Comparison of ENCODE assay signal across 9 cellular contexts in the genomic region with DNA sequence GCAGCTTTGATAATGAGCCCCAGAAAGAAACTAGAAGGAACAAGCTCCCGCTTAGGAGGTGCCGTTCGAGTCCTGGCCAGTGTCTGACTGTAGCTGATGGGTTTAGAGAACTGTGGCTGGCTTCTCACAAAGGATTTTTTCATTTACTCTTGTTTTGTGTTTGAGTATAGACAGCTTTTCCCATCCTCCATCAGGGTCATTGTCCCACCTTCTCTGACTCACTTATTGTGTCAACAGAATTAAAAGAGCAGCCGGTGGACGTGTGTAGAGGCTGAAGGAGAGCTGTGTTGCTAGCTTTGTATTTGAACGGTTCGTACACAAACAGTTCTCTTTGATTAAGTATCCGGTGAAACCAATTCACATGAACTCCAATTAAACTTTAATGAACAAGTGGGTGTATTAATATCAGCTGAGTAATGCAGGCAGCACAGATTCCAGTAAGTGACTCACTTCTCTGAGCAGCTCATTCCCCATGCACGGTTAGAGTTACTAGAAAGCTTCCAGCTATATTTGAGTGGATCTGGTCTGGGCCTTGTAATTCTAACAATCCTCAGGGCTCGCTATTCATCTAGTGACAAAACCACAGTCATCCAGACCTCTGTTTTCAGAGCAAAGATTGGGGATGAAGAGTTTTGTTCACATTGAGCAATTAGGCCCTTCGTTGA.
DNase-seq lines count a peak whose midpoint lies in the region; ATAC-seq, FAIRE-seq and TF ChIP-seq lines count a peak whose summit lies in the region.
"Had no signal": no experiment of that assay in that cellular context is flagged by ENCODE, and none has a peak within 500 bp of the region (broad histone marks: within the 10 kb centered on the region; RNA-seq: fewer than 3 reads in every experiment).

No MANE protein-coding gene starts in this region.

- peak in 1 of 2 experiments; percentile 44; a peak in 2 of 5 replicates for TF ChIP-seq RAD21 in A549 (conservative IDR thresholded peaks at IDR 0.05 in 1 of 2, IDR thresholded peaks at IDR 0.05 in 1 of 2)

- 3% methylated on average over 9 of the region's 11 CpGs for WGBS in A549 (ENCODE audit: missing lambda C conversion rate)

- TF ChIP-seq POLR2A in A549 (IDR thresholded peaks at IDR 0.05; ENCODE audit: low read length), result no peak

- peaks cover 88% of the 10 kb centered on the region for H3K4me1 ChIP-seq in A549

- CTCF ChIA-PET in A549 (lab: Yijun Ruan, JAX) (interaction anchor here (0.7 to 1.4 kb wide), 5 partner anchors 11 to 660 kb away, joined by 3 to 4 read pairs (median 3); no protein-coding TSS in a partner anchor), activated B cell treated with CpG ODN at 0.5 μM for 24 hours (lab: Charles Lee) (interaction anchor here (0.7 to 1.2 kb wide), 4 partner anchors 11 to 555 kb away, joined by 3 to 5 read pairs (median 4); no protein-coding TSS in a partner anchor)

- peak overlapping the region; percentile 17 for H3K4me3 Mint-ChIP-seq in activated B cell treated with CpG ODN at 0.5 μM for 24 hours
- no peak overlapping the region for H3K4me3 Mint-ChIP-seq in stimulated activated memory B cell treated with anti-CD40 and anti-IgM and Interleukin-4, amounts not matched to agents 10 μg/mL and 1 μg/mL and 100 μg/mL, for 72 hours
- H3K4me3 Mint-ChIP-seq: activated naive CD8-positive, alpha-beta T cell had no signal

- H3K27ac ChIP-seq in A549, result peak overlapping the region; percentile 72 to 86

- ATAC-seq in A549 (peak; percentile 88 to 90), activated B cell treated with CpG ODN at 0.5 μM for 24 hours (ENCODE audit: low read depth) (no peak), HG03571 (IDR thresholded peaks at IDR 0.05; ENCODE audit: unreplicated experiment) (no peak), HG03045 (IDR thresholded peaks at IDR 0.05; ENCODE audit: unreplicated experiment) (no peak)
- no peak for ATAC-seq in stimulated activated memory B cell treated with anti-CD40 and anti-IgM and Interleukin-4, amounts not matched to agents 10 μg/mL and 1 μg/mL and 100 μg/mL, for 72 hours

- H3K9me3 ChIP-seq in A549, result no peaks in the 10 kb centered on the region

- peak in 1 of 2 experiments; percentile 42; a peak in 1 of 5 replicates for TF ChIP-seq EP300 in A549 (IDR thresholded peaks at IDR 0.05)

- FAIRE-seq in A549 (lab: Jason Lieb, UNC), result no peak

- no peaks in the 10 kb centered on the region for H3K9me3 Mint-ChIP-seq in activated B cell treated with CpG ODN at 0.5 μM for 24 hours
- H3K9me3 Mint-ChIP-seq in stimulated activated memory B cell treated with anti-CD40 and anti-IgM and Interleukin-4, amounts not matched to agents 10 μg/mL and 1 μg/mL and 100 μg/mL, for 72 hours, result no peaks in the 10 kb centered on the region

- H3K4me1 Mint-ChIP-seq in activated B cell treated with CpG ODN at 0.5 μM for 24 hours, result peaks cover 85% of the 10 kb centered on the region
- peaks cover 89% of the 10 kb centered on the region for H3K4me1 Mint-ChIP-seq in stimulated activated memory B cell treated with anti-CD40 and anti-IgM and Interleukin-4, amounts not matched to agents 10 μg/mL and 1 μg/mL and 100 μg/mL, for 72 hours

- POLR2A ChIA-PET in A549 (lab: Yijun Ruan, JAX) (interaction anchor here (0.6 to 1.7 kb wide), 5 partner anchors 9 to 653 kb away, joined by 3 to 6 read pairs (median 4); partner anchors contain the start of gene BCL6), activated B cell treated with CpG ODN at 0.5 μM for 24 hours (lab: Charles Lee) (interaction anchor here (1.0 to 3.4 kb wide), 6 partner anchors 9 to 551 kb away, joined by 3 to 20 read pairs (median 3); partner anchors contain the start of gene BCL6)

- H3K36me3 Mint-ChIP-seq in activated B cell treated with CpG ODN at 0.5 μM for 24 hours (ENCODE audit: low read depth), result peaks cover 8% of the 10 kb centered on the region
- peaks cover 6% of the 10 kb centered on the region for H3K36me3 Mint-ChIP-seq in stimulated activated memory B cell treated with anti-CD40 and anti-IgM and Interleukin-4, amounts not matched to agents 10 μg/mL and 1 μg/mL and 100 μg/mL, for 72 hours

- peak overlapping the region; percentile 18; the same call in 1 of the 3 replicates for H3K4me3 ChIP-seq in A549

- peak overlapping the region; percentile 25 for H3K27ac Mint-ChIP-seq in activated B cell treated with CpG ODN at 0.5 μM for 24 hours
- peak overlapping the region; percentile 1 for H3K27ac Mint-ChIP-seq in stimulated activated memory B cell treated with anti-CD40 and anti-IgM and Interleukin-4, amounts not matched to agents 10 μg/mL and 1 μg/mL and 100 μg/mL, for 72 hours
- H3K27ac Mint-ChIP-seq: activated naive CD8-positive, alpha-beta T cell had no signal

- no peaks in the 10 kb centered on the region for H3K27me3 Mint-ChIP-seq in activated B cell treated with CpG ODN at 0.5 μM for 24 hours
- H3K27me3 Mint-ChIP-seq in stimulated activated memory B cell treated with anti-CD40 and anti-IgM and Interleukin-4, amounts not matched to agents 10 μg/mL and 1 μg/mL and 100 μg/mL, for 72 hours, result no peaks in the 10 kb centered on the region
- H3K27me3 Mint-ChIP-seq: activated naive CD8-positive, alpha-beta T cell had no signal

- intact Hi-C loops in activated B cell treated with CpG ODN at 0.5 μM for 24 hours (cut with micrococcal nuclease), result loop anchor here (5.0 kb wide), 2 partner anchors 142 to 143 kb away; partner anchors contain the start of gene LPP

- H3K4me2 ChIP-seq in A549, result peak overlapping the region; percentile 82

- no peak for TF ChIP-seq CTCF in A549 (IDR thresholded peaks at IDR 0.05)
- TF ChIP-seq CTCF in activated B cell treated with CpG ODN at 0.5 μM for 24 hours (IDR thresholded peaks at IDR 0.05), result no peak

- DNase-seq in A549 (ENCODE audit: low read depth in 1 of 2, low spot score in 1 of 2) (peak; percentile 50 to 87), HS-27A (ENCODE audit: low read depth) (peak; percentile 80), activated B cell treated with CpG ODN at 0.5 μM for 24 hours (no peak), hepatic stellate cell (ENCODE audit: low spot score) (peak; percentile 65), NCI-H2171 (lab: John Stamatoyannopoulos, UW) (no peak)

TF ChIP-seq in A549, 52 proteins besides CTCF, POLR2A, EP300 and RAD21 (continues in another document):
- TF ChIP-seq NFE2L2 (conservative IDR thresholded peaks at IDR 0.05; ENCODE audit: low read length) (no peak), NPAS2 (CRISPR knock-in tag; IDR thresholded peaks at IDR 0.05; ENCODE audit: borderline replicate concordance) (no peak), ZFP36 (IDR thresholded peaks at IDR 0.05; ENCODE audit: borderline replicate concordance, partially characterized antibody) (no peak), CHD4 (IDR thresholded peaks at IDR 0.05; ENCODE audit: borderline replicate concordance) (no peak), RFX5 (IDR thresholded peaks at IDR 0.05) (no peak), KDM5A (IDR thresholded peaks at IDR 0.05) (no peak), CEBPB (IDR thresholded peaks at IDR 0.05) (peak in 1 of 2 experiments; percentile 40; a peak in 1 of 4 replicates), PBX3 (IDR thresholded peaks at IDR 0.05) (no peak), NR3C1 (IDR thresholded peaks at IDR 0.05) (no peak), ZC3H11A (IDR thresholded peaks at IDR 0.05) (no peak), HOXB13 (CRISPR knock-in tag; IDR thresholded peaks at IDR 0.05; ENCODE audit: low read depth) (no peak), GATA3 (IDR thresholded peaks at IDR 0.05; ENCODE audit: borderline replicate concordance) (peak; percentile 76), HEYL (CRISPR knock-in tag; IDR thresholded peaks at IDR 0.05) (no peak), PHF8 (IDR thresholded peaks at IDR 0.05; ENCODE audit: borderline replicate concordance, low read depth) (no peak)
- TF ChIP-seq, protein P1, sequence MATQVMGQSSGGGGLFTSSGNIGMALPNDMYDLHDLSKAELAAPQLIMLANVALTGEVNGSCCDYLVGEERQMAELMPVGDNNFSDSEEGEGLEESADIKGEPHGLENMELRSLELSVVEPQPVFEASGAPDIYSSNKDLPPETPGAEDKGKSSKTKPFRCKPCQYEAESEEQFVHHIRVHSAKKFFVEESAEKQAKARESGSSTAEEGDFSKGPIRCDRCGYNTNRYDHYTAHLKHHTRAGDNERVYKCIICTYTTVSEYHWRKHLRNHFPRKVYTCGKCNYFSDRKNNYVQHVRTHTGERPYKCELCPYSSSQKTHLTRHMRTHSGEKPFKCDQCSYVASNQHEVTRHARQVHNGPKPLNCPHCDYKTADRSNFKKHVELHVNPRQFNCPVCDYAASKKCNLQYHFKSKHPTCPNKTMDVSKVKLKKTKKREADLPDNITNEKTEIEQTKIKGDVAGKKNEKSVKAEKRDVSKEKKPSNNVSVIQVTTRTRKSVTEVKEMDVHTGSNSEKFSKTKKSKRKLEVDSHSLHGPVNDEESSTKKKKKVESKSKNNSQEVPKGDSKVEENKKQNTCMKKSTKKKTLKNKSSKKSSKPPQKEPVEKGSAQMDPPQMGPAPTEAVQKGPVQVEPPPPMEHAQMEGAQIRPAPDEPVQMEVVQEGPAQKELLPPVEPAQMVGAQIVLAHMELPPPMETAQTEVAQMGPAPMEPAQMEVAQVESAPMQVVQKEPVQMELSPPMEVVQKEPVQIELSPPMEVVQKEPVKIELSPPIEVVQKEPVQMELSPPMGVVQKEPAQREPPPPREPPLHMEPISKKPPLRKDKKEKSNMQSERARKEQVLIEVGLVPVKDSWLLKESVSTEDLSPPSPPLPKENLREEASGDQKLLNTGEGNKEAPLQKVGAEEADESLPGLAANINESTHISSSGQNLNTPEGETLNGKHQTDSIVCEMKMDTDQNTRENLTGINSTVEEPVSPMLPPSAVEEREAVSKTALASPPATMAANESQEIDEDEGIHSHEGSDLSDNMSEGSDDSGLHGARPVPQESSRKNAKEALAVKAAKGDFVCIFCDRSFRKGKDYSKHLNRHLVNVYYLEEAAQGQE (IDR thresholded peaks at IDR 0.05), result no peak
- TF ChIP-seq, protein P2, sequence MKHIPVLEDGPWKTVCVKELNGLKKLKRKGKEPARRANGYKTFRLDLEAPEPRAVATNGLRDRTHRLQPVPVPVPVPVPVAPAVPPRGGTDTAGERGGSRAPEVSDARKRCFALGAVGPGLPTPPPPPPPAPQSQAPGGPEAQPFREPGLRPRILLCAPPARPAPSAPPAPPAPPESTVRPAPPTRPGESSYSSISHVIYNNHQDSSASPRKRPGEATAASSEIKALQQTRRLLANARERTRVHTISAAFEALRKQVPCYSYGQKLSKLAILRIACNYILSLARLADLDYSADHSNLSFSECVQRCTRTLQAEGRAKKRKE (CRISPR knock-in tag; IDR thresholded peaks at IDR 0.05; ENCODE audit: low read depth), result no peak

Comparison
In these comparisons a context has a peak if more than half of its experiments do, and no peak if none do; other contexts are left out.
1. ATAC-seq: peak in A549 (2 of 2); none in activated B cell treated with CpG ODN at 0.5 μM for 24 hours (single experiment), stimulated activated memory B cell treated with anti-CD40 and anti-IgM and Interleukin-4, amounts not matched to agents 10 μg/mL and 1 μg/mL and 100 μg/mL, for 72 hours (single experiment), HG03571 (single experiment) and HG03045 (single experiment).
2. DNase-seq: peak in A549 (2 of 2), HS-27A (single experiment) and hepatic stellate cell (single experiment); none in activated B cell treated with CpG ODN at 0.5 μM for 24 hours (single experiment) and NCI-H2171 (single experiment).